3 cellular contexts compared by ENCODE assay signal in genomic region chr16:59558679-59559078, GRCh38.
TF ChIP-seq lines count a peak whose summit lies in the region.

No MANE protein-coding gene starts in this region.

TF ChIP-seq in HepG2, 621 proteins besides CTCF, POLR2A, EP300 and RAD21:
- TF ChIP-seq MNT (IDR thresholded peaks at IDR 0.05) (no peak), MAFK (conservative IDR thresholded peaks at IDR 0.05 in 1 of 2, IDR thresholded peaks at IDR 0.05 in 1 of 2; ENCODE audit: low read length in 2 of 2) (peak; percentile 93 to 95), MAFF (IDR thresholded peaks at IDR 0.05; ENCODE audit: low read depth, low read length) (peak; percentile 93)

TF ChIP-seq in IMR-90, 13 proteins besides CTCF, POLR2A, EP300 and RAD21:
- no peak for TF ChIP-seq CEBPB (IDR thresholded peaks at IDR 0.05; ENCODE audit: low read depth, low read length)
- TF ChIP-seq NFE2L2 (IDR thresholded peaks at IDR 0.05; ENCODE audit: low read depth, low read length), result no peak
- no peak for TF ChIP-seq MAZ (IDR thresholded peaks at IDR 0.05; ENCODE audit: borderline replicate concordance, low read depth, low read length)
- TF ChIP-seq RCOR1 (IDR thresholded peaks at IDR 0.05; ENCODE audit: insufficient replicate concordance, low read length), result no peak
- TF ChIP-seq MAFK (IDR thresholded peaks at IDR 0.05; ENCODE audit: low read depth, low read length), result peak; percentile 88

TF ChIP-seq in H1, 55 proteins besides CTCF, POLR2A, EP300 and RAD21:
- TF ChIP-seq ATF3 (IDR thresholded peaks at IDR 0.05; ENCODE audit: insufficient read depth, low read depth, low read length) (no peak), MAFK (IDR thresholded peaks at IDR 0.05; ENCODE audit: low read depth, low read length) (peak; percentile 17; the same call in 1 of the 2 replicates), CHD7 (IDR thresholded peaks at IDR 0.05; ENCODE audit: insufficient replicate concordance, low read length) (no peak), KDM1A (IDR thresholded peaks at IDR 0.05; ENCODE audit: borderline replicate concordance, low read length) (no peak), MAX (IDR thresholded peaks at IDR 0.05) (no peak), SRF (IDR thresholded peaks at IDR 0.05; ENCODE audit: low read depth, low read length) (no peak), JUN (IDR thresholded peaks at IDR 0.05; ENCODE audit: low read depth, low read length) (no peak)
